In genomic region chr12:52233462-52234141, GRCh38 we compare ENCODE assay signal across 15 cellular contexts. TPM values are rescaled to one million over a fixed set of nuclear protein-coding genes. Genes with fewer than 3 reads are reported as not detected.
A peak's percentile ranks its signal among the peaks of the same experiment; 100 is the strongest.
DNase-seq lines count a peak whose midpoint lies in the region; ATAC-seq, FAIRE-seq and TF ChIP-seq lines count a peak whose summit lies in the region.
"Had no signal": no experiment of that assay in that cellular context is flagged by ENCODE, and none has a peak within 500 bp of the region (broad histone marks: within the 10 kb centered on the region; RNA-seq: fewer than 3 reads in every experiment).

No MANE protein-coding gene starts in this region.

- TF ChIP-seq RAD21 in HCT116 (IDR thresholded peaks at IDR 0.05; ENCODE audit: low read depth), result no peak

- H3K4me1 ChIP-seq in HCT116 (ENCODE audit: control insufficient read depth in 1 of 2, insufficient read depth in 2 of 2, low read length in 2 of 2) (peaks cover 26 to 100% of the 10 kb centered on the region in 2 experiments), mammary epithelial cell (ENCODE audit: insufficient read depth, low read length) (peaks cover 79% of the 10 kb centered on the region), kidney (ENCODE audit: control insufficient read depth in 1 of 2, insufficient read depth in 1 of 2, low read depth in 1 of 2, low read length in 2 of 2) (peaks cover 9 to 19% of the 10 kb centered on the region in 2 donors), suprapubic skin (peaks cover 40% of the 10 kb centered on the region)
- no peaks in the 10 kb centered on the region for H3K4me1 ChIP-seq in CD4-positive, alpha-beta memory T cell (ENCODE audit: insufficient read depth, low read length)

- peaks cover 45 to 47% of the 10 kb centered on the region in 2 donors for H3K27me3 Mint-ChIP-seq in CD4-positive, alpha-beta memory T cell

- dilution Hi-C loops in mammary epithelial cell (cut with HindIII; ENCODE audit: low sequenced_read_pairs), result no loop called here

- H3K27ac ChIP-seq in HCT116 (ENCODE audit: low read depth, low read length) (no peak overlapping the region; the same call in 1 of the 2 replicates), mammary epithelial cell (ENCODE audit: insufficient read depth, low read depth, low read length) (peak overlapping the region; percentile 79), kidney (ENCODE audit: low read depth in 2 of 2, low read length in 2 of 2) (peak overlapping the region in 1 of 2 donors; percentile 41), suprapubic skin (peak overlapping the region; percentile 57)
- H3K27ac ChIP-seq in CD4-positive, alpha-beta memory T cell (ENCODE audit: low read depth, low read length), result no peak overlapping the region
- H3K27ac ChIP-seq: vagina had no signal

- H3K9me2 ChIP-seq in HCT116 (ENCODE audit: insufficient read depth), result no peaks in the 10 kb centered on the region

- H3K4me1 Mint-ChIP-seq in CD4-positive, alpha-beta memory T cell, result no peaks in the 10 kb centered on the region

- in situ Hi-C loops in mammary epithelial cell (cut with MboI; ENCODE audit: low sequenced_read_pairs in 2 of 2), result no loop called here

- WGBS in mammary epithelial cell (ENCODE audit: low coverage, missing lambda C conversion rate), result 3% methylated on average over 14 of the region's 39 CpGs
- 34% methylated on average over 23 of the region's 39 CpGs for WGBS in suprapubic skin

- no peaks in the 10 kb centered on the region for H3K9me3 ChIP-seq in HCT116 (ENCODE audit: control insufficient read depth in 1 of 2, insufficient read depth in 1 of 2, low read depth in 1 of 2, low read length in 2 of 2)
- H3K9me3 ChIP-seq in mammary epithelial cell (replicated peaks; ENCODE audit: insufficient read depth, low read length), result no peaks in the 10 kb centered on the region
- no peaks in the 10 kb centered on the region for H3K9me3 ChIP-seq in kidney (ENCODE audit: control insufficient read depth in 1 of 2, low read length in 2 of 2)
- no peaks in the 10 kb centered on the region for H3K9me3 ChIP-seq in suprapubic skin
- H3K9me3 ChIP-seq in CD4-positive, alpha-beta memory T cell (ENCODE audit: control insufficient read depth in 1 of 2, low read length in 2 of 2), result no peaks in the 10 kb centered on the region
- H3K9me3 ChIP-seq: vagina had no signal

- H3K79me2 ChIP-seq in HCT116 (ENCODE audit: insufficient read depth, low read length), result no peaks in the 10 kb centered on the region
- H3K79me2 ChIP-seq in mammary epithelial cell (ENCODE audit: insufficient read depth, low read length), result peaks cover 69% of the 10 kb centered on the region

- no peak for TF ChIP-seq EP300 in suprapubic skin (IDR thresholded peaks at IDR 0.05)

- H3K4me3 Mint-ChIP-seq in CD4-positive, alpha-beta memory T cell, result peak overlapping the region in 1 of 8 donors; percentile 60

- H3K27me3 ChIP-seq in HCT116 (ENCODE audit: insufficient read depth, low read length), result no peaks in the 10 kb centered on the region
- H3K27me3 ChIP-seq in mammary epithelial cell (ENCODE audit: insufficient read depth, low read length), result no peaks in the 10 kb centered on the region
- H3K27me3 ChIP-seq in suprapubic skin, result peaks cover 28% of the 10 kb centered on the region
- peaks cover 6% of the 10 kb centered on the region for H3K27me3 ChIP-seq in CD4-positive, alpha-beta memory T cell (ENCODE audit: insufficient read depth, low read length)
- H3K27me3 ChIP-seq: vagina had no signal

- POLR2A ChIA-PET in HCT116 (lab: Charles Lee), result no interaction called here
- POLR2A ChIA-PET in CD4-positive, alpha-beta memory T cell (lab: Charles Lee; ENCODE audit: partially characterized antibody), result no interaction called here

- no peaks in the 10 kb centered on the region for H4K20me1 ChIP-seq in HCT116 (ENCODE audit: insufficient read depth)
- peaks cover 23% of the 10 kb centered on the region for H4K20me1 ChIP-seq in mammary epithelial cell (ENCODE audit: insufficient read depth, low read length)

- no peaks in the 10 kb centered on the region for H3K36me3 Mint-ChIP-seq in CD4-positive, alpha-beta memory T cell

- DNase-seq in HCT116 (ENCODE audit: low read depth, low spot score) (no peak), mammary epithelial cell (no peak), kidney (peak; percentile 70), suprapubic skin (ENCODE audit: low spot score in 2 of 2) (peak in 1 of 2 donors; percentile 38), germinal center (ENCODE audit: low spot score) (no peak)
- no peak for DNase-seq in CD4-positive, alpha-beta memory T cell
- DNase-seq: amniotic stem cell, DMS153, NCI-H1105, retina had no signal

- peak overlapping the region; percentile 71 for H3K4me2 ChIP-seq in HCT116 (ENCODE audit: low read length)
- peak overlapping the region; percentile 55 for H3K4me2 ChIP-seq in mammary epithelial cell (ENCODE audit: insufficient read depth, low read depth, low read length)

- CTCF ChIA-PET in HCT116 (lab: Charles Lee) (no interaction called here), mammary epithelial cell (lab: Charles Lee; ENCODE audit: low non-redundant PET) (no interaction called here)
- CTCF ChIA-PET in CD4-positive, alpha-beta memory T cell (lab: Charles Lee; ENCODE audit: partially characterized antibody), result no interaction called here

- intact Hi-C loops in HCT116 (cut with micrococcal nuclease) (no loop called here), mammary epithelial cell (cut with micrococcal nuclease) (loop anchor here (1.0 to 5.0 kb wide), 3 partner anchors 77 to 289 kb away; partner anchors contain the start of gene KRT5), kidney (cut with DNase I) (no loop called here)
- intact Hi-C loops in CD4-positive, alpha-beta memory T cell (cut with micrococcal nuclease), result no loop called here

- ATAC-seq in HCT116, result no peak
- no peak for ATAC-seq in GM21447 (IDR thresholded peaks at IDR 0.05; ENCODE audit: unreplicated experiment)

- TF ChIP-seq CTCF in HCT116 (IDR thresholded peaks at IDR 0.05 in 2 of 3, conservative IDR thresholded peaks at IDR 0.05 in 1 of 3; ENCODE audit: borderline replicate concordance in 1 of 3, insufficient read depth in 1 of 3, low read depth in 2 of 3, low read length in 2 of 3) (no peak), mammary epithelial cell (conservative IDR thresholded peaks at IDR 0.05 in 1 of 2, IDR thresholded peaks at IDR 0.05 in 1 of 2; ENCODE audit: extremely low read depth in 1 of 2, insufficient read depth in 1 of 2, low read depth in 1 of 2, low read length in 2 of 2) (no peak), kidney (IDR thresholded peaks at IDR 0.05; ENCODE audit: borderline replicate concordance, extremely low read depth, insufficient read depth) (no peak), suprapubic skin (IDR thresholded peaks at IDR 0.05) (no peak)

- BruUV-seq in HCT116 (replicated peaks; lab: Mats Ljungman, UMichigan) (no TSS peak), mammary epithelial cell (replicated peaks; lab: Mats Ljungman, UMichigan) (TSS peak; percentile 57)

- FAIRE-seq in kidney (lab: Jason Lieb, UNC), result no peak
- FAIRE-seq: GM18507 had no signal

- no peaks in the 10 kb centered on the region for H3K36me3 ChIP-seq in HCT116 (ENCODE audit: control insufficient read depth in 1 of 2, insufficient read depth in 2 of 2, low read length in 2 of 2)
- H3K36me3 ChIP-seq in mammary epithelial cell (ENCODE audit: insufficient read depth, low read length), result peaks cover 38% of the 10 kb centered on the region
- H3K36me3 ChIP-seq in kidney (ENCODE audit: control insufficient read depth in 1 of 2, insufficient read depth in 2 of 2, low read length in 2 of 2), result no peaks in the 10 kb centered on the region
- H3K36me3 ChIP-seq in suprapubic skin, result no peaks in the 10 kb centered on the region
- H3K36me3 ChIP-seq in CD4-positive, alpha-beta memory T cell (ENCODE audit: insufficient read depth, low read length), result no peaks in the 10 kb centered on the region
- H3K36me3 ChIP-seq: vagina had no signal

- peak overlapping the region; percentile 21 to 39; a peak in 3 of 4 replicates for H3K4me3 ChIP-seq in HCT116 (replicated peaks in 1 of 2; ENCODE audit: low read depth in 1 of 2, low read length in 2 of 2)
- peak overlapping the region; percentile 85 to 95 (median 93) for H3K4me3 ChIP-seq in mammary epithelial cell (replicated peaks in 1 of 3; ENCODE audit: insufficient read depth in 1 of 3, low read depth in 2 of 3, low read length in 3 of 3)
- H3K4me3 ChIP-seq in kidney (ENCODE audit: low read length in 2 of 2), result peak overlapping the region in 1 of 2 donors; percentile 47
- H3K4me3 ChIP-seq in suprapubic skin, result peak overlapping the region; percentile 38
- H3K4me3 ChIP-seq in CD4-positive, alpha-beta memory T cell (ENCODE audit: low read length in 2 of 2), result no peak overlapping the region

- H3K9ac ChIP-seq in HCT116 (ENCODE audit: low read length), result peak overlapping the region; percentile 57
- H3K9ac ChIP-seq in mammary epithelial cell (ENCODE audit: insufficient read depth, low read length), result peak overlapping the region; percentile 92
- H3K9ac ChIP-seq in kidney (ENCODE audit: low read length in 2 of 2), result no peak overlapping the region

- no peaks in the 10 kb centered on the region for H3K9me3 Mint-ChIP-seq in CD4-positive, alpha-beta memory T cell

- no peak for TF ChIP-seq POLR2A in HCT116 (IDR thresholded peaks at IDR 0.05; ENCODE audit: borderline replicate concordance, extremely low read depth, insufficient read depth, insufficient read length)
- no peak for TF ChIP-seq POLR2A in suprapubic skin (IDR thresholded peaks at IDR 0.05)

- RAD21 ChIA-PET in HCT116 (lab: Charles Lee; ENCODE audit: low non-redundant PET in 1 of 2, low total read pairs in 2 of 2, uncharacterized antibody in 2 of 2, unreplicated experiment in 2 of 2), result no interaction called here

- H3K27ac Mint-ChIP-seq in CD4-positive, alpha-beta memory T cell, result no peak overlapping the region

- H2AFZ ChIP-seq in HCT116 (ENCODE audit: low read depth, low read length, poor library complexity, severe bottlenecking) (no peak overlapping the region), mammary epithelial cell (ENCODE audit: low read depth, low read length) (no peak overlapping the region)

RNA-seq across cellular contexts. Expression of gene KRT7, which starts 0.6 kb away (rescaled TPM):
- 72.6 TPM for total RNA-seq in HCT116 (2021; ENCODE audit: unreplicated experiment)
- polyA plus RNA-seq in HCT116 (2012), result 96.4 and 207 TPM in 2 replicates
- total RNA-seq in mammary epithelial cell, result 1,000 to 10,000 TPM; 2,215 to 3,387 TPM
- polyA plus RNA-seq in mammary epithelial cell, result 3,281 TPM
- 4,390 TPM for polyA minus RNA-seq in mammary epithelial cell
- total RNA-seq in kidney, result 1,490 TPM
- polyA plus RNA-seq in kidney (ENCODE audit: insufficient read depth, low read depth, low replicate concordance), result 173 TPM
- 100 to 1,000 TPM in 3 of 4 donors, 10 to 100 TPM in 1; 95.8 to 176 (median 123) TPM for total RNA-seq in suprapubic skin
- total RNA-seq in CD4-positive, alpha-beta memory T cell, result not detected
- not detected for polyA plus RNA-seq in CD4-positive, alpha-beta memory T cell

RNA-seq across cellular contexts. Expression of gene KRT86, which starts 40.8 kb away (rescaled TPM):
- total RNA-seq in HCT116 (2021; ENCODE audit: unreplicated experiment) (1.5 TPM), mammary epithelial cell (10 to 100 TPM in 1 of 2 donors, 1 to 10 TPM in 1; 6.3 to 34.9 TPM), kidney (1.3 TPM), suprapubic skin (100 to 1,000 TPM in 1 of 4 donors, 10 to 100 TPM in 2, 1 to 10 TPM in 1; 1.0 to 289 (median 37.0) TPM)
- polyA plus RNA-seq in HCT116 (2012), result 0.62 and 1.4 TPM in 2 replicates
- polyA plus RNA-seq in mammary epithelial cell (8.6 TPM), kidney (ENCODE audit: insufficient read depth, low read depth, low replicate concordance) (not detected)
- polyA minus RNA-seq in mammary epithelial cell, result 0.72 TPM
- not detected for total RNA-seq in CD4-positive, alpha-beta memory T cell
- polyA plus RNA-seq in CD4-positive, alpha-beta memory T cell, result not detected
- total RNA-seq: esophagus mucosa, lung microvascular endothelial cell, vagina had no signal

RNA-seq across cellular contexts. Expression of gene KRT80, which starts 41.8 kb away (rescaled TPM):
- total RNA-seq in HCT116 (2021; ENCODE audit: unreplicated experiment) (8.8 TPM), mammary epithelial cell (1 to 10 TPM; 1.8 to 2.7 TPM), kidney (12.3 TPM), suprapubic skin (100 to 1,000 TPM in 3 of 4 donors, 10 to 100 TPM in 1; 78.6 to 293 (median 185) TPM)
- 14.4 and 24.3 TPM in 2 replicates for polyA plus RNA-seq in HCT116 (2012)
- polyA plus RNA-seq in mammary epithelial cell (1.2 TPM), kidney (ENCODE audit: insufficient read depth, low read depth, low replicate concordance) (1.0 TPM)
- polyA minus RNA-seq in mammary epithelial cell, result not detected
- not detected for total RNA-seq in CD4-positive, alpha-beta memory T cell
- polyA plus RNA-seq in CD4-positive, alpha-beta memory T cell, result not detected

RNA-seq across cellular contexts. Expression of gene KRT81, which starts 57.7 kb away (rescaled TPM):
- total RNA-seq in HCT116 (2021; ENCODE audit: unreplicated experiment) (0.84 TPM), mammary epithelial cell (100 to 1,000 TPM; 176 to 903 TPM), kidney (not detected), suprapubic skin (100 to 1,000 TPM in 1 of 4 donors, 10 to 100 TPM in 2, under 1 TPM in 1; 0.72 to 346 (median 21.0) TPM)
- 1.1 and 2.3 TPM in 2 replicates for polyA plus RNA-seq in HCT116 (2012)
- polyA plus RNA-seq in mammary epithelial cell (90.5 TPM), kidney (ENCODE audit: insufficient read depth, low read depth, low replicate concordance) (not detected)
- 21.9 TPM for polyA minus RNA-seq in mammary epithelial cell
- not detected for total RNA-seq in CD4-positive, alpha-beta memory T cell
- not detected for polyA plus RNA-seq in CD4-positive, alpha-beta memory T cell
- total RNA-seq: esophagus mucosa, lung microvascular endothelial cell, vagina had no signal

Comparison
In these comparisons a context has a peak if more than half of its experiments do, and no peak if none do; other contexts are left out.
1. H3K27ac ChIP-seq: peak in mammary epithelial cell (single experiment) and suprapubic skin (single experiment); none in HCT116 (single experiment) and CD4-positive, alpha-beta memory T cell (single experiment).
2. H3K4me3 ChIP-seq: peak in HCT116 (2 of 2), mammary epithelial cell (3 of 3) and suprapubic skin (single experiment); none in CD4-positive, alpha-beta memory T cell (0 of 2).
3. H3K9ac ChIP-seq: peak in HCT116 (single experiment) and mammary epithelial cell (single experiment); none in kidney (0 of 2).
4. RNA of gene KRT7, which starts 0.6 kb away (total RNA-seq): 2,215 to 3,387 TPM in mammary epithelial cell, 1,490 TPM in kidney (single experiment), 95.8 to 176 TPM in suprapubic skin and 72.6 TPM in HCT116 (single experiment); not detected in CD4-positive, alpha-beta memory T cell; every median in the first group is over 10 times any median in the second.